In the genomic region with DNA sequence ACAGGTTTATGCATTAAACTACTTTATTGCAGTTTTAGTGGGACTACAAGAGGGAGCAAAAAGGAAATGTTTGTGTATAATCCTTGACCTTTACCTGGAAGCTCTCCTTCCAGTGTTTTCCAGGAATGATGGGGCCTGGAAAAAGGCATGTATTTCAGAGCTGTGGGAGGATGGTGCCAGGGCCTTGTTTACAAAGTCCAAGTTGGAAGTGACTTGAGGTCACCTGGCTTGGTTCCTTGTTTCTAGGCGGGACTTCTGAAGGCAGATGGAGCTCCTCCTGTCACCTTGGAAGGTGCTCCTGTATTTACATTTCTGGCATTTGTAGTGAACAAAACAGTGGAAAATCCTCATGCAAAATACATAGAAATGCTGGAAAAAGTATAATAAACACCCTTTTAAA, we compare ENCODE assay signal across 24 cellular contexts. TPM values are rescaled to one million over a fixed set of nuclear protein-coding genes. Genes with fewer than 3 reads are reported as not detected.
DNase-seq lines count a peak whose midpoint lies in the region; ATAC-seq, FAIRE-seq and TF ChIP-seq lines count a peak whose summit lies in the region.
"Had no signal": no experiment of that assay in that cellular context is flagged by ENCODE, and none has a peak within 500 bp of the region (broad histone marks: within the 10 kb centered on the region; RNA-seq: fewer than 3 reads in every experiment).

No MANE protein-coding gene starts in this region.

- no peaks in the 10 kb centered on the region for H3K9me3 ChIP-seq in colonic mucosa
- H3K9me3 ChIP-seq in right lobe of liver = peaks cover 0 to 3% (median 0%) of the 10 kb centered on the region in 4 donors
- H3K9me3 ChIP-seq in skeletal muscle tissue (ENCODE audit: control insufficient read depth in 3 of 3, low read length in 3 of 3) = no peaks in the 10 kb centered on the region
- peaks cover 0 to 8% (median 0%) of the 10 kb centered on the region in 3 donors for H3K9me3 ChIP-seq in tibial artery

- WGBS in right lobe of liver (ENCODE audit: insufficient coverage, low coverage, low lambda C conversion rate, missing lambda C conversion rate) = 33% methylated on average over 1 of the region's 1 CpG

- DNase-seq in LNCaP clone FGC (ENCODE audit: low read depth) (peak; percentile 79), colonic mucosa (peak; percentile 71), right lobe of liver (peak in 1 of 3 donors; percentile 76), nucleus accumbens (lab: John Stamatoyannopoulos, UW) (no peak), tibial artery (no peak), DMS53 treated with DMSO at 0.1 percent for 48 hours (lab: John Stamatoyannopoulos, UW; ENCODE audit: unreplicated experiment) (no peak), GM12892 (ENCODE audit: insufficient read length) (no peak)
- DNase-seq: CD4-positive, alpha-beta memory T cell; DND-41; H7; MG63; NCI-H1048; NCI-H1436; NCI-H2029; NCI-H345; NCI-H524 treated with DMSO at 0.1 percent for 48 hours; PC-9; SIG-M5 had no signal

- no peak for FAIRE-seq in GM12892 (lab: Jason Lieb, UNC)
- FAIRE-seq: A549, G401.6 had no signal

- ATAC-seq in right lobe of liver = peak; percentile 50 to 71 (median 65)
- ATAC-seq: A549 had no signal

- H3K4me3 ChIP-seq in LNCaP clone FGC (ENCODE audit: low read depth, low read length) (no peak overlapping the region), colonic mucosa (no peak overlapping the region), right lobe of liver (no peak overlapping the region), skeletal muscle tissue (ENCODE audit: low read length in 3 of 3) (no peak overlapping the region), tibial artery (no peak overlapping the region)
- H3K4me3 ChIP-seq: A549, MG63, PC-9 had no signal

- intact Hi-C loops in colonic mucosa (cut with DNase I) = no loop called here
- intact Hi-C loops in right lobe of liver (cut with DNase I) = no loop called here
- intact Hi-C loops in tibial artery (cut with DNase I; ENCODE audit: low total_unique reads) = no loop called here

- H3K36me3 ChIP-seq in colonic mucosa (no peaks in the 10 kb centered on the region), right lobe of liver (no peaks in the 10 kb centered on the region), skeletal muscle tissue (ENCODE audit: control insufficient read depth in 3 of 3, insufficient read depth in 3 of 3, low read length in 3 of 3) (no peaks in the 10 kb centered on the region), tibial artery (no peaks in the 10 kb centered on the region)
- H3K36me3 ChIP-seq: MG63 had no signal

- H3K27me3 ChIP-seq in colonic mucosa (no peaks in the 10 kb centered on the region), right lobe of liver (no peaks in the 10 kb centered on the region), skeletal muscle tissue (ENCODE audit: control insufficient read depth in 3 of 3, insufficient read depth in 3 of 3, low read length in 3 of 3) (no peaks in the 10 kb centered on the region), tibial artery (no peaks in the 10 kb centered on the region)
- H3K27me3 ChIP-seq: MG63 had no signal

- no peaks in the 10 kb centered on the region for H3K4me1 ChIP-seq in colonic mucosa
- H3K4me1 ChIP-seq in right lobe of liver = peaks cover 3 to 58% (median 22%) of the 10 kb centered on the region in 4 donors
- peaks cover 34 to 44% (median 41%) of the 10 kb centered on the region in 3 donors for H3K4me1 ChIP-seq in skeletal muscle tissue (ENCODE audit: control insufficient read depth in 3 of 3, insufficient read depth in 3 of 3, low read length in 3 of 3)
- peaks cover 0 to 14% (median 4%) of the 10 kb centered on the region in 4 donors for H3K4me1 ChIP-seq in tibial artery
- H3K4me1 ChIP-seq: A549 had no signal

- no peak overlapping the region for H3K9ac ChIP-seq in colonic mucosa (ENCODE audit: low read depth in 2 of 2, low read length in 2 of 2)
- H3K9ac ChIP-seq in skeletal muscle tissue (ENCODE audit: low read depth in 1 of 3, low read length in 3 of 3) = no peak overlapping the region

- TF ChIP-seq POLR2A in right lobe of liver (IDR thresholded peaks at IDR 0.05) = no peak
- no peak for TF ChIP-seq POLR2A in GM12892 (IDR thresholded peaks at IDR 0.05; ENCODE audit: low read depth, low read length)

- H3K27ac ChIP-seq in colonic mucosa = peak overlapping the region; percentile 25
- peak overlapping the region in 1 of 3 donors; percentile 64 for H3K27ac ChIP-seq in right lobe of liver
- H3K27ac ChIP-seq in skeletal muscle tissue (ENCODE audit: low read depth, low read length) = peak overlapping the region; percentile 69
- H3K27ac ChIP-seq in tibial artery = no peak overlapping the region
- H3K27ac ChIP-seq: A549, HL-60, PC-9, RWPE1 had no signal

- no peak for TF ChIP-seq CTCF in LNCaP clone FGC (IDR thresholded peaks at IDR 0.05; ENCODE audit: control insufficient read depth, extremely low read depth, insufficient read depth)
- TF ChIP-seq CTCF in colonic mucosa (IDR thresholded peaks at IDR 0.05) = no peak
- no peak for TF ChIP-seq CTCF in right lobe of liver (IDR thresholded peaks at IDR 0.05)
- no peak for TF ChIP-seq CTCF in tibial artery (IDR thresholded peaks at IDR 0.05)

RNA-seq across cellular contexts. Expression of gene ACVR2B, which starts 15.1 kb away (rescaled TPM):
- total RNA-seq in colonic mucosa = 1 to 10 TPM; 5.4 to 6.4 TPM
- total RNA-seq in right lobe of liver = 1 to 10 TPM; 2.0 to 5.9 (median 4.4) TPM
- 17.7 TPM for total RNA-seq in skeletal muscle tissue
- polyA plus RNA-seq in GM12892 (2012; ENCODE audit: missing spikeins) = 2.4 TPM
- polyA plus RNA-seq: IgD-negative memory B cell had no signal

RNA-seq across cellular contexts. Expression of gene EXOG, which starts 27.3 kb away (rescaled TPM):
- total RNA-seq in colonic mucosa (10 to 100 TPM in 1 of 2 donors, 1 to 10 TPM in 1; 6.1 to 12.0 TPM), right lobe of liver (1 to 10 TPM; 2.7 to 5.3 (median 3.9) TPM), skeletal muscle tissue (14.1 TPM)
- 12.7 TPM for polyA plus RNA-seq in GM12892 (2012; ENCODE audit: missing spikeins)

Comparison
In these comparisons a context has a peak if more than half of its experiments do, and no peak if none do; other contexts are left out.
1. DNase-seq: peak in LNCaP clone FGC (single experiment) and colonic mucosa (single experiment); none in nucleus accumbens (0 of 56), tibial artery (0 of 2), DMS53 treated with DMSO at 0.1 percent for 48 hours (single experiment) and GM12892 (single experiment).
2. H3K27ac ChIP-seq: peak in colonic mucosa (single experiment) and skeletal muscle tissue (single experiment); none in tibial artery (0 of 2).